Comparison of ENCODE assay signal across 11 cellular contexts in genomic region chr1:199857103-199857502, GRCh38.
A peak's percentile ranks its signal among the peaks of the same experiment; 100 is the strongest.
DNase-seq lines count a peak whose midpoint lies in the region; ATAC-seq and TF ChIP-seq lines count a peak whose summit lies in the region.
"Had no signal": no experiment of that assay in that cellular context is flagged by ENCODE, and none has a peak within 500 bp of the region (broad histone marks: within the 10 kb centered on the region; RNA-seq: fewer than 3 reads in every experiment).

No MANE protein-coding gene starts in this region.

- H3K4me1 ChIP-seq in GM23338 (ENCODE audit: insufficient read depth) (peaks cover 11% of the 10 kb centered on the region; the same call in 1 of the 2 replicates), neutrophil (ENCODE audit: control insufficient read depth in 1 of 2, insufficient read depth in 1 of 2, low read depth in 1 of 2, low read length in 1 of 2) (peaks cover 48 to 56% of the 10 kb centered on the region in 2 experiments)
- no peaks in the 10 kb centered on the region for H3K4me1 ChIP-seq in CD8-positive, alpha-beta T cell (ENCODE audit: insufficient read depth, low read length)
- H3K4me1 ChIP-seq: uterus had no signal

- peak overlapping the region; percentile 42; the same call in 1 of the 2 replicates for H3K27ac Mint-ChIP-seq in GM23338
- no peak overlapping the region for H3K27ac Mint-ChIP-seq in CD8-positive, alpha-beta T cell

- no peaks in the 10 kb centered on the region for H3K36me3 ChIP-seq in GM23338 (ENCODE audit: insufficient read depth)
- no peaks in the 10 kb centered on the region for H3K36me3 ChIP-seq in neutrophil
- no peaks in the 10 kb centered on the region for H3K36me3 ChIP-seq in CD8-positive, alpha-beta T cell (ENCODE audit: insufficient read depth, low read length)
- H3K36me3 ChIP-seq: uterus had no signal

- H3K9me2 ChIP-seq in GM23338 (ENCODE audit: insufficient read depth) = no peaks in the 10 kb centered on the region

- no peaks in the 10 kb centered on the region for H3K9me3 Mint-ChIP-seq in GM23338
- no peaks in the 10 kb centered on the region for H3K9me3 Mint-ChIP-seq in CD8-positive, alpha-beta T cell

- H3K27me3 ChIP-seq in GM23338 (ENCODE audit: insufficient read depth) (no peaks in the 10 kb centered on the region), neutrophil (no peaks in the 10 kb centered on the region)
- no peaks in the 10 kb centered on the region for H3K27me3 ChIP-seq in CD8-positive, alpha-beta T cell (ENCODE audit: insufficient read depth, low read length)
- H3K27me3 ChIP-seq: uterus had no signal

- H3K4me3 ChIP-seq in GM23338 (no peak overlapping the region), neutrophil (ENCODE audit: low read depth in 1 of 2, low read length in 1 of 2) (peak overlapping the region; percentile 23 to 30)
- no peak overlapping the region for H3K4me3 ChIP-seq in CD8-positive, alpha-beta T cell (ENCODE audit: low read depth, low read length)
- H3K4me3 ChIP-seq: coronary artery, uterus had no signal

- TF ChIP-seq CTCF in GM23338 (conservative IDR thresholded peaks at IDR 0.05; ENCODE audit: low read depth in 2 of 2) (no peak), neutrophil (IDR thresholded peaks at IDR 0.05) (no peak)
- TF ChIP-seq CTCF in CD8-positive, alpha-beta T cell (IDR thresholded peaks at IDR 0.05) = no peak

- no peaks in the 10 kb centered on the region for H3K36me3 Mint-ChIP-seq in GM23338 (ENCODE audit: low read depth)
- H3K36me3 Mint-ChIP-seq in CD8-positive, alpha-beta T cell = no peaks in the 10 kb centered on the region

- ATAC-seq in GM23338 (peak; percentile 55; the same call in 2 of the 3 replicates), HG03095 (IDR thresholded peaks at IDR 0.05; ENCODE audit: unreplicated experiment) (no peak)
- no peak for ATAC-seq in CD8-positive, alpha-beta T cell

- H3K4me1 Mint-ChIP-seq in GM23338 = peaks cover 23% of the 10 kb centered on the region
- H3K4me1 Mint-ChIP-seq in CD8-positive, alpha-beta T cell (ENCODE audit: low read depth) = peaks cover 4% of the 10 kb centered on the region

- H3K27ac ChIP-seq in GM23338 (ENCODE audit: low read depth) (no peak overlapping the region), neutrophil (peak overlapping the region; percentile 92)
- H3K27ac ChIP-seq in CD8-positive, alpha-beta T cell (ENCODE audit: low read depth, low read length) = no peak overlapping the region
- H3K27ac ChIP-seq: uterus had no signal

- H3K4me3 Mint-ChIP-seq in GM23338 = no peak overlapping the region
- no peak overlapping the region for H3K4me3 Mint-ChIP-seq in CD8-positive, alpha-beta T cell

- no peaks in the 10 kb centered on the region for H3F3A ChIP-seq in GM23338 (replicated peaks; ENCODE audit: low read depth)

- H3K4me2 ChIP-seq in GM23338 = no peak overlapping the region

- CTCF ChIA-PET in CD8-positive, alpha-beta T cell (lab: Charles Lee) = no interaction called here

- H2AFZ ChIP-seq in GM23338 = no peak overlapping the region

- intact Hi-C loops in CD8-positive, alpha-beta T cell (cut with DNase I, micrococcal nuclease) = no loop called here

- H3K27me3 Mint-ChIP-seq in GM23338 (ENCODE audit: insufficient read depth, low read depth, poor library complexity) = no peaks in the 10 kb centered on the region
- peaks cover 2% of the 10 kb centered on the region for H3K27me3 Mint-ChIP-seq in CD8-positive, alpha-beta T cell (ENCODE audit: low read depth)

- peak; percentile 16 for DNase-seq in GM23338 (ENCODE audit: low spot score)
- DNase-seq in OCI-M1 (lab: John Stamatoyannopoulos, UW) = peak; percentile 86
- peak; percentile 26 for DNase-seq in dermis blood vessel endothelial cell
- no peak for DNase-seq in CD8-positive, alpha-beta T cell
- no peak for DNase-seq in NCI-H2196 treated with DMSO at 0.1 percent for 48 hours (lab: John Stamatoyannopoulos, UW; ENCODE audit: unreplicated experiment)
- no peak for DNase-seq in activated naive CD4-positive, alpha-beta T cell treated with Interleukin-2 at 50 U/mL for 16 hours
- DNase-seq: activated gamma-delta T cell, uterus had no signal

- no peaks in the 10 kb centered on the region for H4K20me1 ChIP-seq in GM23338 (replicated peaks; ENCODE audit: insufficient read depth)

- H3K9me3 ChIP-seq in neutrophil = no peaks in the 10 kb centered on the region
- H3K9me3 ChIP-seq in CD8-positive, alpha-beta T cell (ENCODE audit: low read length) = no peaks in the 10 kb centered on the region
- H3K9me3 ChIP-seq: uterus had no signal

- POLR2A ChIA-PET in CD8-positive, alpha-beta T cell (lab: Charles Lee) = no interaction called here

- no peaks in the 10 kb centered on the region for H3K79me2 ChIP-seq in GM23338 (replicated peaks; ENCODE audit: insufficient read depth)

TF ChIP-seq in GM23338, 12 proteins besides CTCF, POLR2A, EP300 and RAD21:
- TF ChIP-seq POLR2AphosphoS5 (IDR thresholded peaks at IDR 0.05; ENCODE audit: low read depth) (no peak), ZNF462 (CRISPR knock-in tag; IDR thresholded peaks at IDR 0.05) (0 out of 2 replicates have a peak, but pooled peaks have one; percentile 29)
TF ChIP-seq in GM23338: peak in this region for 1.

Comparison
In these comparisons a context has a peak if more than half of its experiments do, and no peak if none do; other contexts are left out.
1. DNase-seq: peak in GM23338 (single experiment), OCI-M1 (single experiment) and dermis blood vessel endothelial cell (single experiment); none in CD8-positive, alpha-beta T cell (0 of 7), NCI-H2196 treated with DMSO at 0.1 percent for 48 hours (single experiment) and activated naive CD4-positive, alpha-beta T cell treated with Interleukin-2 at 50 U/mL for 16 hours (single experiment).
2. H3K4me3 ChIP-seq: peak in neutrophil (2 of 2); none in GM23338 (single experiment) and CD8-positive, alpha-beta T cell (single experiment).